1 cellular context compared by ENCODE assay signal in genomic region chr1:52145137-52145536, GRCh38.
TF ChIP-seq lines count a peak whose summit lies in the region.

No MANE protein-coding gene starts in this region.

TF ChIP-seq in neural cell, 6 proteins besides CTCF, POLR2A, EP300 and RAD21 (continued from another document):
- TF ChIP-seq REST (IDR thresholded peaks at IDR 0.05; ENCODE audit: borderline replicate concordance) (no peak), SMC3 (conservative IDR thresholded peaks at IDR 0.05; ENCODE audit: poor library complexity) (no peak), TAF1 (IDR thresholded peaks at IDR 0.05; ENCODE audit: low read depth) (no peak)
